14 cellular contexts compared by ENCODE assay signal in the genomic region with DNA sequence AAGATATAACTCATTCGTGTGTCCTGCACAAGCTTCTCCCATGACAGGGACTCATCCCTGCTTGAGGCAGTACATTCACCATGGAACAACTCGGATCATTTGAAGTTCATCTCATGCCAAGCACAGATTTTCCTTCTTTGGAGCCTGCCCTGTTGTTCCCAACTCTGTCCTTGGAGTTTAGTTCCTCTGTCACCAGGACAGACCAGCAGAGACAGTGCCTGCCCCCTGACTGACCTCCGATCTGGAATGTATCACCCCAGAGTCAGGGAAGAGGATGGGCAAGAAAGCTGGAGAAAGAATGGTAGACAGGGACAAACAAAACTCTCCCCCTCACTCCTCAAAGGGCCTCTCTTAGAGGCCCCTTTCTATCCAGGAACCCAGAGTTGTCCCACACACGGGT. TPM values are rescaled to one million over a fixed set of nuclear protein-coding genes. Genes with fewer than 3 reads are reported as not detected.
DNase-seq lines count a peak whose midpoint lies in the region; ATAC-seq and TF ChIP-seq lines count a peak whose summit lies in the region.
"Had no signal": no experiment of that assay in that cellular context is flagged by ENCODE, and none has a peak within 500 bp of the region (broad histone marks: within the 10 kb centered on the region; RNA-seq: fewer than 3 reads in every experiment).

No MANE protein-coding gene starts in this region.

- CTCF ChIA-PET in CD4-positive, alpha-beta memory T cell (lab: Charles Lee; ENCODE audit: partially characterized antibody): interaction anchor here (0.8 to 2.2 kb wide), 5 partner anchors 8 to 496 kb away, joined by 3 to 9 read pairs (median 3); a partner anchor contains a TSS

- peaks cover 20 to 28% of the 10 kb centered on the region in 2 donors for H3K36me3 Mint-ChIP-seq in CD4-positive, alpha-beta memory T cell
- peaks cover 34% of the 10 kb centered on the region for H3K36me3 Mint-ChIP-seq in activated naive CD8-positive, alpha-beta T cell treated with anti-CD3 and anti-CD28 coated beads for 36 hours
- H3K36me3 Mint-ChIP-seq in natural killer cell: peaks cover 4% of the 10 kb centered on the region

- peaks cover 0 to 3% (median 0%) of the 10 kb centered on the region in 8 donors for H3K9me3 Mint-ChIP-seq in CD4-positive, alpha-beta memory T cell
- H3K9me3 Mint-ChIP-seq in activated naive CD8-positive, alpha-beta T cell treated with anti-CD3 and anti-CD28 coated beads for 36 hours: no peaks in the 10 kb centered on the region
- peaks cover 0 to 3% of the 10 kb centered on the region in 2 donors for H3K9me3 Mint-ChIP-seq in natural killer cell

- POLR2A ChIA-PET in CD4-positive, alpha-beta memory T cell (lab: Charles Lee; ENCODE audit: partially characterized antibody): interaction anchor here (0.9 to 10.9 kb wide), 13 partner anchors 10 to 581 kb away, joined by 3 to 188 read pairs (median 6); a partner anchor contains a TSS

- TF ChIP-seq CTCF in natural killer cell (IDR thresholded peaks at IDR 0.05): no peak

- H3K27me3 Mint-ChIP-seq in CD4-positive, alpha-beta memory T cell: no peaks in the 10 kb centered on the region
- H3K27me3 Mint-ChIP-seq in activated naive CD8-positive, alpha-beta T cell treated with anti-CD3 and anti-CD28 coated beads for 36 hours: no peaks in the 10 kb centered on the region
- H3K27me3 Mint-ChIP-seq in natural killer cell (ENCODE audit: low read depth in 2 of 2): no peaks in the 10 kb centered on the region

- ATAC-seq in natural killer cell (no peak), GM21381 (IDR thresholded peaks at IDR 0.05; ENCODE audit: unreplicated experiment) (no peak)

- peaks cover 61 to 85% (median 75%) of the 10 kb centered on the region in 4 donors for H3K4me1 Mint-ChIP-seq in CD4-positive, alpha-beta memory T cell
- peaks cover 69% of the 10 kb centered on the region for H3K4me1 Mint-ChIP-seq in activated naive CD8-positive, alpha-beta T cell treated with anti-CD3 and anti-CD28 coated beads for 36 hours
- peaks cover 75 to 85% of the 10 kb centered on the region in 2 donors for H3K4me1 Mint-ChIP-seq in natural killer cell

- H3K4me3 Mint-ChIP-seq in CD4-positive, alpha-beta memory T cell: peak overlapping the region; percentile 12 to 91 (median 87)
- H3K4me3 Mint-ChIP-seq in activated naive CD8-positive, alpha-beta T cell treated with anti-CD3 and anti-CD28 coated beads for 36 hours: peak overlapping the region; percentile 72
- peak overlapping the region; percentile 82 for H3K4me3 Mint-ChIP-seq in natural killer cell
- H3K4me3 Mint-ChIP-seq: H9 had no signal

- intact Hi-C loops in CD4-positive, alpha-beta memory T cell (cut with micrococcal nuclease): loop anchor here (1.0 to 5.0 kb wide), 4 partner anchors 36 to 271 kb away; a partner anchor contains a TSS
- intact Hi-C loops in natural killer cell (cut with micrococcal nuclease): loop anchor here (1.0 to 10.0 kb wide), 5 partner anchors 36 to 1663 kb away; a partner anchor contains a TSS

- H3K27ac ChIP-seq in CD4-positive, alpha-beta memory T cell (ENCODE audit: low read depth, low read length): peak overlapping the region; percentile 85
- H3K27ac ChIP-seq in KOPT-K1 (ENCODE audit: low read depth, low read length, poor library complexity, severe bottlenecking): peak overlapping the region; percentile 64
- H3K27ac ChIP-seq: C4-2B had no signal

- no peaks in the 10 kb centered on the region for H3K27me3 ChIP-seq in CD4-positive, alpha-beta memory T cell (ENCODE audit: insufficient read depth, low read length)
- peaks cover 20% of the 10 kb centered on the region for H3K27me3 ChIP-seq in H7 (ENCODE audit: control insufficient read depth, insufficient read depth, low read length)

- H3K9me3 ChIP-seq in CD4-positive, alpha-beta memory T cell (ENCODE audit: control insufficient read depth in 1 of 2, low read length in 2 of 2): no peaks in the 10 kb centered on the region
- H3K9me3 ChIP-seq in KOPT-K1 (ENCODE audit: insufficient read depth, low read length, poor library complexity, severe bottlenecking): peaks cover 6% of the 10 kb centered on the region

- peak overlapping the region; percentile 96 to 100 (median 100) for H3K27ac Mint-ChIP-seq in CD4-positive, alpha-beta memory T cell
- H3K27ac Mint-ChIP-seq in activated naive CD8-positive, alpha-beta T cell treated with anti-CD3 and anti-CD28 coated beads for 36 hours: peak overlapping the region; percentile 99
- H3K27ac Mint-ChIP-seq in natural killer cell: peak overlapping the region; percentile 96 to 98
- H3K27ac Mint-ChIP-seq: H9 had no signal

- peaks cover 86% of the 10 kb centered on the region for H3K4me1 ChIP-seq in CD4-positive, alpha-beta memory T cell (ENCODE audit: insufficient read depth, low read length)

- peak overlapping the region in 1 of 2 donors; percentile 12 for H3K4me3 ChIP-seq in CD4-positive, alpha-beta memory T cell (ENCODE audit: low read length in 2 of 2)
- H3K4me3 ChIP-seq in H7 (ENCODE audit: insufficient read depth, low read depth, low read length): no peak overlapping the region

- no peak for DNase-seq in CD4-positive, alpha-beta memory T cell
- no peak for DNase-seq in activated naive CD8-positive, alpha-beta T cell treated with anti-CD3 and anti-CD28 coated beads for 36 hours
- DNase-seq in natural killer cell (no peak), LoVo (ENCODE audit: low spot score) (no peak), H7 (no peak), NCI-H2029 (lab: John Stamatoyannopoulos, UW) (no peak)
- DNase-seq: H9, NCI-H1105, T1000 had no signal

- peaks cover 3% of the 10 kb centered on the region for H3K36me3 ChIP-seq in CD4-positive, alpha-beta memory T cell (ENCODE audit: insufficient read depth, low read length)
- no peaks in the 10 kb centered on the region for H3K36me3 ChIP-seq in KOPT-K1 (ENCODE audit: insufficient read depth, low read length)
- no peaks in the 10 kb centered on the region for H3K36me3 ChIP-seq in H7 (replicated peaks; ENCODE audit: control insufficient read depth, insufficient read depth, low read length)

RNA-seq across cellular contexts. Expression of a gene that starts 5.0 kb away (rescaled TPM):
- total RNA-seq in CD4-positive, alpha-beta memory T cell: 10 to 100 TPM; 64.8 to 75.6 TPM
- polyA plus RNA-seq in CD4-positive, alpha-beta memory T cell: 1 to 10 TPM; 3.2 to 8.4 TPM
- 10 to 100 TPM; 13.7 to 14.2 TPM for total RNA-seq in activated naive CD8-positive, alpha-beta T cell treated with anti-CD3 and anti-CD28 coated beads for 36 hours
- total RNA-seq in natural killer cell: 10 to 100 TPM; 14.0 to 31.4 (median 16.2) TPM
- 0.18 and 1.3 TPM in 2 replicates for total RNA-seq in H7 (2014; rRNA removed; shearing (Covaris generic))
- total RNA-seq: HT1080, NCI-H460 had no signal

RNA-seq across cellular contexts. Expression of a gene that starts 35.8 kb away (rescaled TPM):
- 10 to 100 TPM; 26.3 to 27.5 TPM for total RNA-seq in CD4-positive, alpha-beta memory T cell
- polyA plus RNA-seq in CD4-positive, alpha-beta memory T cell: 10 to 100 TPM; 34.1 to 34.4 TPM
- 10 to 100 TPM; 29.4 to 31.1 TPM for total RNA-seq in activated naive CD8-positive, alpha-beta T cell treated with anti-CD3 and anti-CD28 coated beads for 36 hours
- total RNA-seq in natural killer cell: 10 to 100 TPM in 2 of 3 donors, 1 to 10 TPM in 1; 9.7 to 10.6 (median 10.2) TPM
- 27.2 and 42.6 TPM in 2 replicates for total RNA-seq in H7 (2014; rRNA removed; shearing (Covaris generic))
- total RNA-seq: HT1080 had no signal
